Comparison of ENCODE assay signal across 26 cellular contexts in genomic region chr1:44077421-44077820, GRCh38. TPM values are rescaled to one million over a fixed set of nuclear protein-coding genes. Genes with fewer than 3 reads are reported as not detected.
"Had no signal": no experiment of that assay in that cellular context is flagged by ENCODE, and none has a peak within 500 bp of the region (broad histone marks: within the 10 kb centered on the region; RNA-seq: fewer than 3 reads in every experiment).

No MANE protein-coding gene starts in this region.

- H3K27me3 ChIP-seq: ascending aorta, cardiac muscle cell, ovary, right lobe of liver, thyroid gland had no signal

- H3K36me3 Mint-ChIP-seq: activated naive CD4-positive, alpha-beta T cell treated with anti-CD3 and anti-CD28 coated beads, Interleukin-2, amount 10 ng/mL, durations not matched to agents 7 days and 5 days; memory B cell; naive B cell; stimulated activated memory B cell treated with anti-CD40 and anti-IgM and Interleukin-4, amounts not matched to agents 10 μg/mL and 1 μg/mL and 100 μg/mL, for 72 hours had no signal

- H3K9me3 ChIP-seq: ascending aorta, mucosa of descending colon, ovary, right lobe of liver, thyroid gland had no signal

- H3K9me3 Mint-ChIP-seq: activated CD4-positive, alpha-beta T cell treated with anti-CD3 and anti-CD28 coated beads, Interleukin-2, amount 10 ng/mL, durations not matched to agents 7 days and 5 days; activated naive CD4-positive, alpha-beta T cell treated with anti-CD3 and anti-CD28 coated beads, Interleukin-2, amount 10 ng/mL, durations not matched to agents 7 days and 5 days; activated T-cell treated with anti-CD3 and anti-CD28 coated beads, Interleukin-2, amount 50 U/mL, for 4 hours; effector memory CD8-positive, alpha-beta T cell; memory B cell; naive B cell; stimulated activated memory B cell treated with anti-CD40 and anti-IgM and Interleukin-4, amounts not matched to agents 10 μg/mL and 1 μg/mL and 100 μg/mL, for 72 hours had no signal

- H3K4me3 ChIP-seq: ascending aorta, cardiac muscle cell, mucosa of descending colon, ovary, right lobe of liver, thyroid gland had no signal

- ATAC-seq: activated CD4-positive, CD25-positive, alpha-beta regulatory T cell treated with anti-CD3 and anti-CD28 coated beads, Interleukin-2, amount 50 U/mL, for 24 hours; activated CD8-positive, alpha-beta T cell treated with anti-CD3 and anti-CD28 coated beads, Interleukin-2, amount 10 ng/mL, durations not matched to agents 7 days and 5 days; activated T-cell treated with anti-CD3 and anti-CD28 coated beads, Interleukin-2, amount 50 U/mL, for 4 hours; effector memory CD8-positive, alpha-beta T cell; foreskin keratinocyte; left ventricle myocardium superior; right lobe of liver; stimulated activated memory B cell treated with anti-CD40 and anti-IgM and Interleukin-4, amounts not matched to agents 10 μg/mL and 1 μg/mL and 100 μg/mL, for 72 hours had no signal

- H3K4me1 ChIP-seq: foreskin keratinocyte, right lobe of liver, thyroid gland had no signal

- DNase-seq: activated CD4-positive, alpha-beta T cell treated with anti-CD3 and anti-CD28 coated beads, Interleukin-2, amount 10 ng/mL, durations not matched to agents 7 days and 5 days; activated CD8-positive, alpha-beta memory T cell treated with anti-CD3 and anti-CD28 coated beads, Interleukin-2, amount 50 U/mL, for 4 hours; activated CD8-positive, alpha-beta T cell treated with anti-CD3 and anti-CD28 coated beads, Interleukin-2, amount 10 ng/mL, durations not matched to agents 7 days and 5 days; activated effector memory CD4-positive, alpha-beta T cell treated with Interleukin-2 at 50 U/mL for 16 hours; activated naive CD4-positive, alpha-beta T cell treated with anti-CD3 and anti-CD28 coated beads, Interleukin-2, amount 10 ng/mL, durations not matched to agents 7 days and 5 days; activated T-cell treated with anti-CD3 and anti-CD28 coated beads, Interleukin-2, amount 50 U/mL, for 4 hours; effector memory CD8-positive, alpha-beta T cell; foreskin keratinocyte; hypothalamus; left ventricle myocardium superior; mucosa of descending colon; naive B cell; ovary; right lobe of liver; stimulated activated CD4-positive, alpha-beta T cell treated with anti-CD3 and anti-CD28 coated beads, Interleukin-4, amount 100 ng/mL, for 4 hours; T-helper 1 cell; T1000; thyroid gland had no signal

- H3K4me1 Mint-ChIP-seq: activated CD4-positive, alpha-beta T cell treated with anti-CD3 and anti-CD28 coated beads, Interleukin-2, amount 10 ng/mL, durations not matched to agents 7 days and 5 days; activated naive CD4-positive, alpha-beta T cell treated with anti-CD3 and anti-CD28 coated beads, Interleukin-2, amount 10 ng/mL, durations not matched to agents 7 days and 5 days had no signal

- H3K27ac ChIP-seq: ascending aorta, cardiac muscle cell, foreskin keratinocyte, ovary, right lobe of liver, thyroid gland had no signal

- H3K36me3 ChIP-seq: ascending aorta, cardiac muscle cell, ovary, right lobe of liver, thyroid gland had no signal

- H3K4me3 Mint-ChIP-seq: activated CD4-positive, alpha-beta T cell treated with anti-CD3 and anti-CD28 coated beads, Interleukin-2, amount 10 ng/mL, durations not matched to agents 7 days and 5 days; activated CD8-positive, alpha-beta T cell treated with anti-CD3 and anti-CD28 coated beads, Interleukin-2, amount 10 ng/mL, durations not matched to agents 7 days and 5 days; activated naive CD4-positive, alpha-beta T cell treated with anti-CD3 and anti-CD28 coated beads, Interleukin-2, amount 10 ng/mL, durations not matched to agents 7 days and 5 days; activated T-cell treated with anti-CD3 and anti-CD28 coated beads, Interleukin-2, amount 50 U/mL, for 4 hours; effector memory CD8-positive, alpha-beta T cell; memory B cell; naive B cell; stimulated activated memory B cell treated with anti-CD40 and anti-IgM and Interleukin-4, amounts not matched to agents 10 μg/mL and 1 μg/mL and 100 μg/mL, for 72 hours had no signal

- H3K27ac Mint-ChIP-seq: activated CD4-positive, alpha-beta T cell treated with anti-CD3 and anti-CD28 coated beads, Interleukin-2, amount 10 ng/mL, durations not matched to agents 7 days and 5 days; activated CD8-positive, alpha-beta T cell treated with anti-CD3 and anti-CD28 coated beads, Interleukin-2, amount 10 ng/mL, durations not matched to agents 7 days and 5 days; activated naive CD4-positive, alpha-beta T cell treated with anti-CD3 and anti-CD28 coated beads, Interleukin-2, amount 10 ng/mL, durations not matched to agents 7 days and 5 days; effector memory CD8-positive, alpha-beta T cell; memory B cell; stimulated activated memory B cell treated with anti-CD40 and anti-IgM and Interleukin-4, amounts not matched to agents 10 μg/mL and 1 μg/mL and 100 μg/mL, for 72 hours had no signal

- H3K27me3 Mint-ChIP-seq: memory B cell had no signal

RNA-seq across cellular contexts. Expression of gene KLF17, which starts 41.2 kb away (rescaled TPM):
- total RNA-seq: activated CD4-positive, alpha-beta T cell treated with anti-CD3 and anti-CD28 coated beads, Interleukin-2, amount 10 ng/mL, durations not matched to agents 7 days and 5 days; activated CD8-positive, alpha-beta T cell treated with anti-CD3 and anti-CD28 coated beads, Interleukin-2, amount 10 ng/mL, durations not matched to agents 7 days and 5 days; activated T-cell treated with anti-CD3 and anti-CD28 coated beads, Interleukin-2, amount 50 U/mL, for 4 hours; ascending aorta; cardiac muscle cell; dermis microvascular lymphatic vessel endothelial cell; foreskin keratinocyte; kidney epithelial cell; left ventricle myocardium superior; pulmonary artery endothelial cell; right lobe of liver; thyroid gland had no signal
- polyA plus RNA-seq: cardiac muscle cell, foreskin keratinocyte had no signal
